26 cellular contexts compared by ENCODE assay signal in genomic region chr6:17650910-17651309, GRCh38.
"Had no signal": no experiment of that assay in that cellular context is flagged by ENCODE, and none has a peak within 500 bp of the region (broad histone marks: within the 10 kb centered on the region; RNA-seq: fewer than 3 reads in every experiment).

No MANE protein-coding gene starts in this region.

- H3K4me3 ChIP-seq: cardiac muscle cell, lower lobe of right lung, pancreas, tibial artery had no signal

- H3K9me3 ChIP-seq: lower lobe of right lung, neutrophil, pancreas, tibial artery had no signal

- H3K27ac Mint-ChIP-seq: activated CD8-positive, alpha-beta T cell treated with anti-CD3 and anti-CD28 coated beads for 36 hours; activated naive CD8-positive, alpha-beta T cell treated with anti-CD3 and anti-CD28 coated beads, Interleukin-2, amount 50 U/mL, for 24 hours; endodermal cell had no signal

- H3K27me3 ChIP-seq: cardiac muscle cell, foreskin keratinocyte, neutrophil, pancreas, tibial artery had no signal

- H3K4me3 Mint-ChIP-seq: activated B cell treated with CpG ODN at 0.5 μM for 24 hours; activated CD8-positive, alpha-beta T cell treated with anti-CD3 and anti-CD28 coated beads for 36 hours; activated naive CD8-positive, alpha-beta T cell treated with anti-CD3 and anti-CD28 coated beads, Interleukin-2, amount 50 U/mL, for 24 hours; activated T-cell treated with anti-CD3 and anti-CD28 coated beads, Interleukin-2, amount 50 U/mL, for 4 hours; endodermal cell; naive thymus-derived CD8-positive, alpha-beta T cell; T-cell had no signal

- H3K27ac ChIP-seq: cardiac muscle cell, foreskin keratinocyte, lower lobe of right lung, neutrophil had no signal

- ATAC-seq: activated CD8-positive, alpha-beta T cell treated with anti-CD3 and anti-CD28 coated beads for 36 hours; activated naive CD8-positive, alpha-beta T cell treated with anti-CD3 and anti-CD28 coated beads, Interleukin-2, amount 50 U/mL, for 24 hours; activated T-cell treated with anti-CD3 and anti-CD28 coated beads, Interleukin-2, amount 50 U/mL, for 4 hours; foreskin keratinocyte; left lobe of liver; lower lobe of right lung; naive thymus-derived CD8-positive, alpha-beta T cell; right cardiac atrium; SK-N-SH treated with all-trans-retinoic acid at 6 μM for 48 hours; stimulated activated naive CD8-positive, alpha-beta T cell treated with anti-CD3 and anti-CD28 coated beads, Interleukin-15, Interleukin-2, amounts not matched to agents 100 U/mL and 50 U/mL, for 24 hours; T-cell had no signal

- DNase-seq: activated B cell treated with CpG ODN at 0.5 μM for 24 hours; activated CD4-positive, alpha-beta T cell treated with anti-CD3 and anti-CD28 coated beads for 48 hours; activated CD8-positive, alpha-beta T cell treated with anti-CD3 and anti-CD28 coated beads for 36 hours; activated naive CD4-positive, alpha-beta T cell; activated naive CD8-positive, alpha-beta T cell treated with anti-CD3 and anti-CD28 coated beads, Interleukin-2, amount 50 U/mL, for 24 hours; activated T-cell treated with anti-CD3 and anti-CD28 coated beads, Interleukin-2, amount 50 U/mL, for 4 hours; cortex of kidney; endodermal cell; lower lobe of right lung; mesendoderm; naive thymus-derived CD8-positive, alpha-beta T cell; pancreas; right cardiac atrium; stimulated activated CD4-positive, alpha-beta T cell treated with anti-CD3 and anti-CD28 coated beads, Interleukin-12 subunit alpha, Interleukin-12 subunit beta, amount 100 ng/mL, for 4 hours; stimulated activated CD4-positive, alpha-beta T cell treated with anti-CD3 and anti-CD28 coated beads, Interleukin-4, amount 100 ng/mL, for 4 hours; stimulated activated naive CD8-positive, alpha-beta T cell treated with anti-CD3 and anti-CD28 coated beads, Interleukin-15, Interleukin-2, amounts not matched to agents 100 U/mL and 50 U/mL, for 24 hours; substantia nigra; T-cell; T-helper 9 cell; tibial artery had no signal

- H3K27me3 Mint-ChIP-seq: activated B cell treated with CpG ODN at 0.5 μM for 24 hours; activated CD8-positive, alpha-beta T cell treated with anti-CD3 and anti-CD28 coated beads for 36 hours; activated naive CD8-positive, alpha-beta T cell treated with anti-CD3 and anti-CD28 coated beads, Interleukin-2, amount 50 U/mL, for 24 hours; naive thymus-derived CD8-positive, alpha-beta T cell; T-cell had no signal

- H3K4me1 Mint-ChIP-seq: endodermal cell had no signal

- H3K9me3 Mint-ChIP-seq: activated B cell treated with CpG ODN at 0.5 μM for 24 hours; activated CD8-positive, alpha-beta T cell treated with anti-CD3 and anti-CD28 coated beads for 36 hours; activated naive CD8-positive, alpha-beta T cell treated with anti-CD3 and anti-CD28 coated beads, Interleukin-2, amount 50 U/mL, for 24 hours; activated T-cell treated with anti-CD3 and anti-CD28 coated beads, Interleukin-2, amount 50 U/mL, for 4 hours; activated T-helper 2 cell treated with anti-CD3 and anti-CD28 coated beads, Interferon-gamma antibody, Interleukin-2, Interleukin-4, amounts not matched to agents 10 μg/mL and 5 μg/mL and 100 μg/mL, durations not matched to agents 14 hours and 24 hours and 36 hours; endodermal cell; naive thymus-derived CD8-positive, alpha-beta T cell; T-cell had no signal
